In genomic region chr1:55214214-55214902, GRCh38 we compare ENCODE assay signal across 8 cellular contexts. TPM values are rescaled to one million over a fixed set of nuclear protein-coding genes. Genes with fewer than 3 reads are reported as not detected.
DNase-seq lines count a peak whose midpoint lies in the region; ATAC-seq, FAIRE-seq and TF ChIP-seq lines count a peak whose summit lies in the region.

No MANE protein-coding gene starts in this region.

- intact Hi-C loops in CD8-positive, alpha-beta T cell (cut with DNase I, micrococcal nuclease): loop anchor here in 1 of 2 experiments (5.0 to 10.0 kb wide), 3 partner anchors 50 to 810 kb away; partner anchors contain the start of gene SSBP3

- H3K4me3 Mint-ChIP-seq in CD8-positive, alpha-beta T cell: peak overlapping the region; percentile 97
- peak overlapping the region; percentile 97 for H3K4me3 Mint-ChIP-seq in T-helper 1 cell treated with Interleukin-12 subunit alpha and Interleukin-12 subunit beta and Interleukin-4 antibody, amounts not matched to agents 30 μg/mL and 1 μg/mL, for 36 hours

- no peak for TF ChIP-seq CTCF in CD8-positive, alpha-beta T cell (IDR thresholded peaks at IDR 0.05)
- no peak for TF ChIP-seq CTCF in bronchial epithelial cell (IDR thresholded peaks at IDR 0.05; ENCODE audit: insufficient read depth, low read length, severe bottlenecking)
- TF ChIP-seq CTCF in kidney epithelial cell (IDR thresholded peaks at IDR 0.05; ENCODE audit: insufficient read depth, low read length, poor library complexity, severe bottlenecking): no peak

- ATAC-seq in CD8-positive, alpha-beta T cell: peak; percentile 10
- peak; percentile 5 for ATAC-seq in GM19467 (IDR thresholded peaks at IDR 0.05; ENCODE audit: unreplicated experiment)

- POLR2A ChIA-PET in CD8-positive, alpha-beta T cell (lab: Charles Lee): interaction anchor here (1.2 to 3.6 kb wide), 4 partner anchors 9 to 62 kb away, joined by 3 to 13 read pairs (median 4); no protein-coding TSS in a partner anchor

- peak overlapping the region; percentile 62 for H3K4me3 ChIP-seq in CD8-positive, alpha-beta T cell (ENCODE audit: low read depth, low read length)
- H3K4me3 ChIP-seq in bronchial epithelial cell (ENCODE audit: low read depth, low read length) (peak overlapping the region; percentile 92), kidney epithelial cell (ENCODE audit: low read depth, low read length) (peak overlapping the region; percentile 92)

- peak in 6 of 7 experiments; percentile 14 to 55 (median 35) for DNase-seq in CD8-positive, alpha-beta T cell
- DNase-seq in HS-27A (ENCODE audit: low read depth) (peak; percentile 19), bronchial epithelial cell (ENCODE audit: low read depth) (no peak), kidney epithelial cell (ENCODE audit: low read depth) (no peak), SKM-1 (lab: John Stamatoyannopoulos, UW; ENCODE audit: unreplicated experiment) (no peak)
- DNase-seq in stimulated activated CD4-positive, alpha-beta T cell treated with anti-CD3 and anti-CD28 coated beads, Interleukin-12 subunit alpha, Interleukin-12 subunit beta, amount 100 ng/mL, for 4 hours: peak; percentile 38

- H3K36me3 ChIP-seq in CD8-positive, alpha-beta T cell (ENCODE audit: insufficient read depth, low read length): no peaks in the 10 kb centered on the region
- no peaks in the 10 kb centered on the region for H3K36me3 ChIP-seq in bronchial epithelial cell (ENCODE audit: control insufficient read depth, insufficient read depth, low read length)
- no peaks in the 10 kb centered on the region for H3K36me3 ChIP-seq in kidney epithelial cell (ENCODE audit: control insufficient read depth, insufficient read depth, low read length)

- no peaks in the 10 kb centered on the region for H3K27me3 ChIP-seq in CD8-positive, alpha-beta T cell (ENCODE audit: insufficient read depth, low read length)
- no peaks in the 10 kb centered on the region for H3K27me3 ChIP-seq in bronchial epithelial cell (ENCODE audit: control insufficient read depth, insufficient read depth, low read length)
- no peaks in the 10 kb centered on the region for H3K27me3 ChIP-seq in kidney epithelial cell (ENCODE audit: control insufficient read depth, insufficient read depth, low read length)

- no peaks in the 10 kb centered on the region for H3K27me3 Mint-ChIP-seq in CD8-positive, alpha-beta T cell (ENCODE audit: low read depth)
- H3K27me3 Mint-ChIP-seq in T-helper 1 cell treated with Interleukin-12 subunit alpha and Interleukin-12 subunit beta and Interleukin-4 antibody, amounts not matched to agents 30 μg/mL and 1 μg/mL, for 36 hours (ENCODE audit: low read depth): no peaks in the 10 kb centered on the region

- CTCF ChIA-PET in CD8-positive, alpha-beta T cell (lab: Charles Lee): no interaction called here

- peaks cover 12% of the 10 kb centered on the region for H3K36me3 Mint-ChIP-seq in CD8-positive, alpha-beta T cell
- peaks cover 14% of the 10 kb centered on the region for H3K36me3 Mint-ChIP-seq in T-helper 1 cell treated with Interleukin-12 subunit alpha and Interleukin-12 subunit beta and Interleukin-4 antibody, amounts not matched to agents 30 μg/mL and 1 μg/mL, for 36 hours (ENCODE audit: low read depth)

- H3K4me1 Mint-ChIP-seq in CD8-positive, alpha-beta T cell (ENCODE audit: low read depth): peaks cover 77% of the 10 kb centered on the region
- H3K4me1 Mint-ChIP-seq in T-helper 1 cell treated with Interleukin-12 subunit alpha and Interleukin-12 subunit beta and Interleukin-4 antibody, amounts not matched to agents 30 μg/mL and 1 μg/mL, for 36 hours (ENCODE audit: low read depth): peaks cover 56% of the 10 kb centered on the region

- no peak for FAIRE-seq in bronchial epithelial cell (lab: Jason Lieb, UNC)

- no peaks in the 10 kb centered on the region for H3K9me3 Mint-ChIP-seq in CD8-positive, alpha-beta T cell
- no peaks in the 10 kb centered on the region for H3K9me3 Mint-ChIP-seq in T-helper 1 cell treated with Interleukin-12 subunit alpha and Interleukin-12 subunit beta and Interleukin-4 antibody, amounts not matched to agents 30 μg/mL and 1 μg/mL, for 36 hours

- H3K27ac ChIP-seq in CD8-positive, alpha-beta T cell (ENCODE audit: low read depth, low read length): peak overlapping the region; percentile 81

- peak overlapping the region; percentile 89 for H3K27ac Mint-ChIP-seq in CD8-positive, alpha-beta T cell
- peak overlapping the region; percentile 73 for H3K27ac Mint-ChIP-seq in T-helper 1 cell treated with Interleukin-12 subunit alpha and Interleukin-12 subunit beta and Interleukin-4 antibody, amounts not matched to agents 30 μg/mL and 1 μg/mL, for 36 hours

- peaks cover 54% of the 10 kb centered on the region for H3K4me1 ChIP-seq in CD8-positive, alpha-beta T cell (ENCODE audit: insufficient read depth, low read length)

- no peaks in the 10 kb centered on the region for H3K9me3 ChIP-seq in CD8-positive, alpha-beta T cell (ENCODE audit: low read length)

RNA-seq across cellular contexts. Expression of gene USP24, which starts 0.8 kb away (rescaled TPM):
- 10 to 100 TPM; 74.0 to 79.6 TPM for total RNA-seq in CD8-positive, alpha-beta T cell
- total RNA-seq in bronchial epithelial cell (37.6 and 40.8 TPM in 2 replicates), kidney epithelial cell (26.2 and 27.2 TPM in 2 replicates)

Comparison
In these comparisons a context has a peak if more than half of its experiments do, and no peak if none do; other contexts are left out.
1. DNase-seq: peak in CD8-positive, alpha-beta T cell (6 of 7), HS-27A (single experiment) and stimulated activated CD4-positive, alpha-beta T cell treated with anti-CD3 and anti-CD28 coated beads, Interleukin-12 subunit alpha, Interleukin-12 subunit beta, amount 100 ng/mL, for 4 hours (single experiment); none in bronchial epithelial cell (single experiment), kidney epithelial cell (single experiment) and SKM-1 (single experiment).
2. Peak in every context shown above with its lines, with median percentiles within 50 percentile points of each other: H3K4me3 ChIP-seq.